17 cellular contexts compared by ENCODE assay signal in the genomic region with DNA sequence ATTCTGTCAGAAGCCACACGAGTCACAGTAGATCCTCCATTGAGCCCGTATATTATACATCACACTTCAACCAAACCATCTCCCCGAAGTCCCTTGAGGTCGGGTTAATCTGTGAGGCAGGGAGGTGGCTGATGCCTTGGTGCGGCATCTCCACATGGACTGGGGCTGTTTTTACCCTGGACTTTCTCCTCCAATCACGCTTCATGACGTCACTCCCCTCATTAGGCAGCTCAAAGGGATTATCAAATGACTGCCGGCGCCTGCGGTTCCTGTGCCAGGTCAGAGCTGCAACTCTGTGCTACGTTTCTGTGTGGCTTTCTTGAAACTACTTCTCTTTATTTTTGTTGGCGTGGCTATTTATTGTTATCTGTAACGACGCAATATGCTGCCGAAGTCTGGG. TPM values are rescaled to one million over a fixed set of nuclear protein-coding genes. Genes with fewer than 3 reads are reported as not detected.
A peak's percentile ranks its signal among the peaks of the same experiment; 100 is the strongest.
DNase-seq lines count a peak whose midpoint lies in the region; ATAC-seq and TF ChIP-seq lines count a peak whose summit lies in the region.
"Had no signal": no experiment of that assay in that cellular context is flagged by ENCODE, and none has a peak within 500 bp of the region (broad histone marks: within the 10 kb centered on the region; RNA-seq: fewer than 3 reads in every experiment).

No MANE protein-coding gene starts in this region.

- no peaks in the 10 kb centered on the region for H3K9me3 ChIP-seq in HEK293 (ENCODE audit: control insufficient read depth, insufficient read depth, low read depth, low read length)
- no peaks in the 10 kb centered on the region for H3K9me3 ChIP-seq in adrenal gland (replicated peaks in 1 of 3)
- H3K9me3 ChIP-seq in heart right ventricle, result no peaks in the 10 kb centered on the region

- no peak overlapping the region for H3K27ac Mint-ChIP-seq in activated CD4-positive, alpha-beta T cell treated with anti-CD3 and anti-CD28 coated beads, Interleukin-2, amount 10 ng/mL, durations not matched to agents 7 days and 5 days
- H3K27ac Mint-ChIP-seq: activated naive CD4-positive, alpha-beta T cell treated with anti-CD3 and anti-CD28 coated beads for 36 hours had no signal

- H3K27ac ChIP-seq in HEK293 (ENCODE audit: extremely low read depth, low read depth, low read length) (no peak overlapping the region), adrenal gland (peak overlapping the region in 3 of 5 donors; percentile 86 to 98 (median 95)), heart right ventricle (peak overlapping the region in 9 of 10 donors; percentile 65 to 90 (median 82))

- no peak for TF ChIP-seq POLR2A in adrenal gland (IDR thresholded peaks at IDR 0.05)

- no peak overlapping the region for H3K4me3 Mint-ChIP-seq in activated CD4-positive, alpha-beta T cell treated with anti-CD3 and anti-CD28 coated beads, Interleukin-2, amount 10 ng/mL, durations not matched to agents 7 days and 5 days
- H3K4me3 Mint-ChIP-seq: activated naive CD4-positive, alpha-beta T cell treated with anti-CD3 and anti-CD28 coated beads for 36 hours had no signal

- H3K27me3 ChIP-seq in adrenal gland (no peaks in the 10 kb centered on the region), heart right ventricle (no peaks in the 10 kb centered on the region)

- no peaks in the 10 kb centered on the region for H3K36me3 Mint-ChIP-seq in activated CD4-positive, alpha-beta T cell treated with anti-CD3 and anti-CD28 coated beads, Interleukin-2, amount 10 ng/mL, durations not matched to agents 7 days and 5 days (ENCODE audit: low read depth)

- 67 to 88% (median 79%) methylated on average over 14 to 15 of the region's 15 CpGs for WGBS in adrenal gland, 4 donors
- WGBS in heart right ventricle, 2 donors, result 20 to 31% methylated on average over 15 of the region's 15 CpGs

- 0 out of 2 replicates have a peak, but pooled peaks cover 2% of the 10 kb centered on the region for H3K4me1 ChIP-seq in HEK293 (ENCODE audit: control insufficient read depth, insufficient read depth, low read length)
- H3K4me1 ChIP-seq in adrenal gland (replicated peaks in 1 of 2), result peaks cover 17 to 45% of the 10 kb centered on the region in 2 donors
- H3K4me1 ChIP-seq in heart right ventricle, result peaks cover 20 to 63% (median 48%) of the 10 kb centered on the region in 9 donors

- CTCF ChIA-PET in HEK293 (lab: Yijun Ruan, JAX) (no interaction called here), GM10248 (lab: Yijun Ruan, JAX) (interaction anchor here (1.2 to 8.0 kb wide), 5 partner anchors 15 to 61 kb away, joined by 3 to 34 read pairs (median 4); partner anchors contain the start of gene TMOD1)
- CTCF ChIA-PET in activated CD4-positive, alpha-beta T cell treated with anti-CD3 and anti-CD28 coated beads, Interleukin-2, amount 10 ng/mL, durations not matched to agents 7 days and 5 days (lab: Charles Lee), result no interaction called here

- peaks cover 11% of the 10 kb centered on the region for H3K4me1 Mint-ChIP-seq in activated CD4-positive, alpha-beta T cell treated with anti-CD3 and anti-CD28 coated beads, Interleukin-2, amount 10 ng/mL, durations not matched to agents 7 days and 5 days

- H3K36me3 ChIP-seq in HEK293 (ENCODE audit: control insufficient read depth in 2 of 2, insufficient read depth in 1 of 2, low read length in 2 of 2), result peaks cover 0 to 24% of the 10 kb centered on the region in 2 experiments; a peak in 1 of 3 replicates
- peaks cover 0 to 8% of the 10 kb centered on the region in 2 donors for H3K36me3 ChIP-seq in adrenal gland (replicated peaks in 1 of 2)
- H3K36me3 ChIP-seq in heart right ventricle, result peaks cover 0 to 12% (median 0%) of the 10 kb centered on the region in 9 donors

- peaks cover 36% of the 10 kb centered on the region for H3K27me3 Mint-ChIP-seq in activated CD4-positive, alpha-beta T cell treated with anti-CD3 and anti-CD28 coated beads, Interleukin-2, amount 10 ng/mL, durations not matched to agents 7 days and 5 days

- H3K9me3 Mint-ChIP-seq in activated CD4-positive, alpha-beta T cell treated with anti-CD3 and anti-CD28 coated beads, Interleukin-2, amount 10 ng/mL, durations not matched to agents 7 days and 5 days, result no peaks in the 10 kb centered on the region
- H3K9me3 Mint-ChIP-seq: activated naive CD4-positive, alpha-beta T cell treated with anti-CD3 and anti-CD28 coated beads for 36 hours had no signal

- no peak overlapping the region for H3K4me3 ChIP-seq in HEK293 (ENCODE audit: low read depth, low read length)
- no peak overlapping the region for H3K4me3 ChIP-seq in adrenal gland
- H3K4me3 ChIP-seq in heart right ventricle, result peak overlapping the region in 1 of 10 donors; percentile 5

- intact Hi-C loops in adrenal gland (cut with DNase I), result no loop called here
- intact Hi-C loops in heart right ventricle (cut with DNase I), result loop anchor here in 2 of 10 donors (5.0 kb wide), 2 partner anchors 42 to 53 kb away; partner anchors contain the start of gene TMOD1 (in 1 of the 2)

- DNase-seq in adrenal gland (peak in 5 of 7 donors; percentile 56 to 82 (median 61)), heart right ventricle (peak; percentile 74 to 75), stromal cell of bone marrow (ENCODE audit: low read depth) (peak; percentile 49), GM10248 (ENCODE audit: extremely low spot score) (no peak), DMS79 (lab: John Stamatoyannopoulos, UW) (no peak)
- no peak for DNase-seq in activated CD4-positive, alpha-beta T cell treated with anti-CD3 and anti-CD28 coated beads, Interleukin-2, amount 10 ng/mL, durations not matched to agents 7 days and 5 days
- DNase-seq in activated CD4-positive, CD25-positive, alpha-beta regulatory T cell treated with anti-CD3 and anti-CD28 coated beads, Interleukin-2, amount 50 U/mL, for 72 hours, result no peak
- DNase-seq: activated naive CD4-positive, alpha-beta T cell treated with anti-CD3 and anti-CD28 coated beads for 36 hours; cerebellar nuclear complex; DMS153; midbrain; NCI-H1105 treated with DMSO at 0.1 percent for 48 hours; occipital lobe; SHP77 treated with DMSO at 0.1 percent for 48 hours; T-helper 9 cell; trophoblast cell had no signal

- peak; percentile 39 to 75 (median 60) for ATAC-seq in heart right ventricle

- TF ChIP-seq CTCF in HEK293 (tag by site-specific recombination; IDR thresholded peaks at IDR 0.05) (no peak), adrenal gland (IDR thresholded peaks at IDR 0.05) (no peak), heart right ventricle (IDR thresholded peaks at IDR 0.05) (no peak), GM10248 (IDR thresholded peaks at IDR 0.05; ENCODE audit: control extremely low read depth, extremely low read depth, low read depth, missing control alignments) (no peak)

- POLR2A ChIA-PET in HEK293 (lab: Yijun Ruan, JAX), result no interaction called here
- POLR2A ChIA-PET in activated CD4-positive, alpha-beta T cell treated with anti-CD3 and anti-CD28 coated beads, Interleukin-2, amount 10 ng/mL, durations not matched to agents 7 days and 5 days (lab: Charles Lee), result no interaction called here
- POLR2A ChIA-PET in GM10248 (lab: Yijun Ruan, JAX), result no interaction called here

TF ChIP-seq in HEK293, 187 proteins besides CTCF, POLR2A, EP300 and RAD21 (continues in another document):
- TF ChIP-seq ZBTB17 (tag by site-specific recombination; IDR thresholded peaks at IDR 0.05) (peak; percentile 44; the same call in 1 of the 2 replicates), SETDB1 (IDR thresholded peaks at IDR 0.05; ENCODE audit: insufficient read length, low read length) (no peak), ZNF596 (tag by site-specific recombination; IDR thresholded peaks at IDR 0.05) (no peak), TRIM28 (IDR thresholded peaks at IDR 0.05; ENCODE audit: borderline replicate concordance, low read length) (peak; percentile 27; the same call in 1 of the 2 replicates), ZNF2 (tag by site-specific recombination; IDR thresholded peaks at IDR 0.05) (0 out of 2 replicates have a peak, but pooled peaks have one; percentile 13), ZNF311 (tag by site-specific recombination; IDR thresholded peaks at IDR 0.05; ENCODE audit: borderline replicate concordance) (no peak), RBAK (tag by site-specific recombination; IDR thresholded peaks at IDR 0.05) (no peak), ZBTB21 (tag by site-specific recombination; IDR thresholded peaks at IDR 0.05) (peak; percentile 89), ZNF639 (tag by site-specific recombination; IDR thresholded peaks at IDR 0.05) (0 out of 2 replicates have a peak, but pooled peaks have one; percentile 41), BCL11B (tag by site-specific recombination; IDR thresholded peaks at IDR 0.05; ENCODE audit: low read depth) (no peak), ZNF266 (tag by site-specific recombination; IDR thresholded peaks at IDR 0.05; ENCODE audit: low read depth) (no peak), ZNF114 (tag by site-specific recombination; IDR thresholded peaks at IDR 0.05) (no peak), ZNF558 (tag by site-specific recombination; IDR thresholded peaks at IDR 0.05) (no peak), ZBTB48 (tag by site-specific recombination; IDR thresholded peaks at IDR 0.05) (peak; percentile 45; the same call in 1 of the 2 replicates), ZBTB8A (tag by site-specific recombination; IDR thresholded peaks at IDR 0.05) (no peak)

RNA-seq across cellular contexts. Expression of gene TMOD1, which starts 53.7 kb away (rescaled TPM):
- total RNA-seq in adrenal gland (10 to 100 TPM; 51.5 to 91.2 (median 61.3) TPM), heart right ventricle (100 to 1,000 TPM; 164 to 203 (median 181) TPM)
- polyA plus RNA-seq in adrenal gland (10 to 100 TPM; 44.0 to 72.3 (median 59.4) TPM), heart right ventricle (10 to 100 TPM; 83.7 to 89.1 TPM)
- under 1 TPM; 0.35 to 0.45 TPM for total RNA-seq in activated CD4-positive, alpha-beta T cell treated with anti-CD3 and anti-CD28 coated beads, Interleukin-2, amount 10 ng/mL, durations not matched to agents 7 days and 5 days

Comparison
In these comparisons a context has a peak if more than half of its experiments do, and no peak if none do; other contexts are left out.
1. DNase-seq: peak in adrenal gland (5 of 7), heart right ventricle (2 of 2) and stromal cell of bone marrow (single experiment); none in activated CD4-positive, alpha-beta T cell treated with anti-CD3 and anti-CD28 coated beads, Interleukin-2, amount 10 ng/mL, durations not matched to agents 7 days and 5 days (single experiment), GM10248 (single experiment), activated CD4-positive, CD25-positive, alpha-beta regulatory T cell treated with anti-CD3 and anti-CD28 coated beads, Interleukin-2, amount 50 U/mL, for 72 hours (single experiment) and DMS79 (single experiment).
2. RNA of gene TMOD1, which starts 53.7 kb away (total RNA-seq): 164 to 203 TPM in heart right ventricle and 51.5 to 91.2 TPM in adrenal gland; 0.35 to 0.45 TPM in activated CD4-positive, alpha-beta T cell treated with anti-CD3 and anti-CD28 coated beads, Interleukin-2, amount 10 ng/mL, durations not matched to agents 7 days and 5 days; every median in the first group is over 10 times any median in the second.